Comparison of ENCODE assay signal across 23 cellular contexts in the genomic region with DNA sequence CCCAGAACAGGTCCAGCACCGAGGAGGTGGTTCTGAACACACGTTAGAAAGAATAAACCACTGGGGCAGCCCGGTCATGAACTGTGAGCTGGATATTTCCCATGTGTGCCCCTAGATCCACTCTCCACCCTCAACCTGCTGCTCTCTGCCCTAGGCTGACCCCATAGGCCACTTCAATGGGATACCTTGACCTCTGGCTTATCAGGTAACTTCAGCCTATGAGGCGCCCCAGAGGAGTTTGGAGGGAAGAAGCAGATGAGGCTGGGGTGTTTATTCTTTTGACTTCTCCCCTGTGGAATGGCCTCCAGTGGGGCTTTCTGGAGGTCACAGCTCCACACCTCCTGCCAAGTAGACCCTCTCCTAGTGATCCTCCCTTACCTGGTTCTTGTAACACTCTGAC. TPM values are rescaled to one million over a fixed set of nuclear protein-coding genes. Genes with fewer than 3 reads are reported as not detected.
DNase-seq lines count a peak whose midpoint lies in the region; ATAC-seq, FAIRE-seq and TF ChIP-seq lines count a peak whose summit lies in the region.
"Had no signal": no experiment of that assay in that cellular context is flagged by ENCODE, and none has a peak within 500 bp of the region (broad histone marks: within the 10 kb centered on the region; RNA-seq: fewer than 3 reads in every experiment).

No MANE protein-coding gene starts in this region.

- H3K4me1 ChIP-seq in HepG2 (ENCODE audit: insufficient read depth, low read length) (0 out of 2 replicates have a peak, but pooled peaks cover 6% of the 10 kb centered on the region), right lobe of liver (peaks cover 0 to 13% (median 3%) of the 10 kb centered on the region in 4 donors), KMS-11 (ENCODE audit: low read depth, poor library complexity, severe bottlenecking) (peaks cover 21% of the 10 kb centered on the region), K562 (replicated peaks in 1 of 2; ENCODE audit: control insufficient read depth in 2 of 2, insufficient read depth in 2 of 2, low read length in 2 of 2) (peaks cover 7 to 16% of the 10 kb centered on the region in 2 experiments; a peak in 4 of 5 replicates), thyroid gland (peaks cover 7 to 9% of the 10 kb centered on the region in 2 donors)
- H3K4me1 ChIP-seq: A549, Caco-2 had no signal

- H3K27me3 ChIP-seq in HepG2 (ENCODE audit: control insufficient read depth in 1 of 2, insufficient read depth in 2 of 2, low read length in 2 of 2) (no peaks in the 10 kb centered on the region; a peak in 1 of 5 replicates), right lobe of liver (no peaks in the 10 kb centered on the region), KMS-11 (ENCODE audit: insufficient read depth, low read depth) (peaks cover 62% of the 10 kb centered on the region), K562 (ENCODE audit: control insufficient read depth in 2 of 2, insufficient read depth in 2 of 2, low read length in 2 of 2) (no peaks in the 10 kb centered on the region), thyroid gland (no peaks in the 10 kb centered on the region)
- H3K27me3 ChIP-seq: BE2C had no signal

- H3K27ac ChIP-seq in HepG2 (ENCODE audit: extremely low read length, insufficient read depth, low read length) (no peak overlapping the region), right lobe of liver (no peak overlapping the region), KMS-11 (no peak overlapping the region), K562 (ENCODE audit: extremely low read depth, low read depth, low read length) (no peak overlapping the region), thyroid gland (peak overlapping the region; percentile 7 to 21 (median 17))
- H3K27ac ChIP-seq: 22Rv1, A549, C4-2B had no signal

- TF ChIP-seq RAD21 in HepG2 (CRISPR knock-in tag; IDR thresholded peaks at IDR 0.05) (no peak), K562 (CRISPR knock-in tag; conservative IDR thresholded peaks at IDR 0.05 in 1 of 2, IDR thresholded peaks at IDR 0.05 in 1 of 2) (no peak)

- ATAC-seq in HepG2 = no peak
- no peak for ATAC-seq in right lobe of liver
- peak; percentile 78 for ATAC-seq in K562
- ATAC-seq: A549; CD8-positive, alpha-beta T cell had no signal

- no peak overlapping the region for H3K9ac ChIP-seq in HepG2 (ENCODE audit: insufficient read depth, low read depth, low read length)
- no peak overlapping the region for H3K9ac ChIP-seq in KMS-11
- no peak overlapping the region; a peak in 1 of 4 replicates for H3K9ac ChIP-seq in K562 (ENCODE audit: insufficient read depth in 1 of 2, low read depth in 2 of 2, low read length in 2 of 2)

- TF ChIP-seq CTCF in HepG2 (CRISPR knock-in tag; IDR thresholded peaks at IDR 0.05) (no peak), right lobe of liver (IDR thresholded peaks at IDR 0.05) (no peak), KMS-11 (conservative IDR thresholded peaks at IDR 0.05; ENCODE audit: low read depth, low read length) (no peak), K562 (IDR thresholded peaks at IDR 0.05 in 2 of 3, conservative IDR thresholded peaks at IDR 0.05 in 1 of 3; ENCODE audit: insufficient read depth in 2 of 3, low read depth in 1 of 3, low read length in 3 of 3) (no peak), thyroid gland (IDR thresholded peaks at IDR 0.05) (no peak)

- H4K20me1 ChIP-seq in HepG2 (ENCODE audit: insufficient read depth, low read length) (no peaks in the 10 kb centered on the region), KMS-11 (ENCODE audit: insufficient read depth) (peaks cover 4% of the 10 kb centered on the region; the same call in 1 of the 2 replicates), K562 (replicated peaks; ENCODE audit: control insufficient read depth, insufficient read depth, low read length) (no peaks in the 10 kb centered on the region)

- no peak for FAIRE-seq in HepG2 (lab: Jason Lieb, UNC)
- no peak for FAIRE-seq in K562 (lab: Jason Lieb, UNC)
- FAIRE-seq: A549, H54 had no signal

- no peak for DNase-seq in HepG2 (ENCODE audit: low spot score)
- no peak for DNase-seq in right lobe of liver
- peak in 3 of 4 experiments; percentile 19 to 67 (median 34) for DNase-seq in K562 (ENCODE audit: extremely low read depth in 1 of 4, low spot score in 3 of 4)
- no peak for DNase-seq in thyroid gland
- DNase-seq in stimulated activated CD8-positive, alpha-beta memory T cell treated with anti-CD3 and anti-CD28 coated beads, Interleukin-4, amount 100 ng/mL, for 48 hours = no peak
- no peak for DNase-seq in NCI-H146 (lab: John Stamatoyannopoulos, UW)
- no peak for DNase-seq in DMS 273 (lab: John Stamatoyannopoulos, UW; ENCODE audit: unreplicated experiment)
- DNase-seq: ACHN; AML-193; BE2C; Caco-2; CD4-positive, CD25-positive, alpha-beta regulatory T cell; CD8-positive, alpha-beta T cell; DMS 273 treated with DMSO at 0.1 percent for 48 hours; GF-D8; GOT3; HFFc6 had no signal

- H3K9me1 ChIP-seq in K562 (ENCODE audit: control insufficient read depth, insufficient read depth, low read length) = no peaks in the 10 kb centered on the region

- in situ Hi-C loops in HepG2 (cut with HindIII; ENCODE audit: extremely low pct_ligation_motif_present, low pct_unique_long_range_greater_than_20kb) (no loop called here), K562 (cut with MboI) (loop anchor here (25.0 kb wide), 1 partner anchor 954 kb away; no protein-coding TSS in a partner anchor)

- intact Hi-C loops in HepG2 (cut with micrococcal nuclease; ENCODE audit: unreplicated experiment) = no loop called here
- intact Hi-C loops in right lobe of liver (cut with DNase I) = no loop called here
- intact Hi-C loops in K562 (cut with micrococcal nuclease) = no loop called here
- intact Hi-C loops in thyroid gland (cut with DNase I) = no loop called here

- TF ChIP-seq EP300 in HepG2 (IDR thresholded peaks at IDR 0.05; ENCODE audit: low read depth in 2 of 2, low read length in 2 of 2) (no peak), HepG2 (CRISPR knock-in tag; IDR thresholded peaks at IDR 0.05; ENCODE audit: borderline replicate concordance) (no peak), K562 (IDR thresholded peaks at IDR 0.05; ENCODE audit: low read length) (no peak)

- TF ChIP-seq POLR2A in HepG2 (IDR thresholded peaks at IDR 0.05; ENCODE audit: insufficient read depth in 1 of 2, low read depth in 2 of 2, low read length in 2 of 2) = no peak
- no peak for TF ChIP-seq POLR2A in right lobe of liver (IDR thresholded peaks at IDR 0.05)
- no peak for TF ChIP-seq POLR2A in K562 (conservative IDR thresholded peaks at IDR 0.05)
- no peak for TF ChIP-seq POLR2A in thyroid gland (IDR thresholded peaks at IDR 0.05)

- no TSS peak for BruUV-seq in HepG2 (replicated peaks; lab: Mats Ljungman, UMichigan)
- no TSS peak for BruUV-seq in K562 (replicated peaks; lab: Mats Ljungman, UMichigan)

- 3% methylated on average over 3 of the region's 4 CpGs for WGBS in HepG2 (ENCODE audit: low lambda C conversion rate)
- 80% methylated on average over 3 of the region's 4 CpGs for WGBS in right lobe of liver (ENCODE audit: insufficient coverage, low coverage, low lambda C conversion rate, missing lambda C conversion rate)
- 23% methylated on average over 4 of the region's 4 CpGs for WGBS in K562 (ENCODE audit: insufficient coverage, low coverage, missing lambda C conversion rate)
- 97% methylated on average over 3 to 4 of the region's 4 CpGs for WGBS in thyroid gland, 2 donors

- CTCF ChIA-PET in HepG2 (lab: Yijun Ruan, JAX; ENCODE audit: low intra/inter-chr PET ratio, low total read pairs) (no interaction called here), K562 (lab: Yijun Ruan, JAX; ENCODE audit: low intra/inter-chr PET ratio) (no interaction called here)

- H3K79me2 ChIP-seq in HepG2 (ENCODE audit: insufficient read depth, low read length) (no peaks in the 10 kb centered on the region), KMS-11 (ENCODE audit: insufficient read depth, low read depth) (no peaks in the 10 kb centered on the region), K562 (ENCODE audit: control insufficient read depth, insufficient read depth, low read length) (no peaks in the 10 kb centered on the region)

- H3K4me2 ChIP-seq in HepG2 (ENCODE audit: low read depth, low read length) (no peak overlapping the region), KMS-11 (peak overlapping the region; percentile 50; the same call in 1 of the 2 replicates), K562 (ENCODE audit: insufficient read depth, low read length) (peak overlapping the region; percentile 34; the same call in 1 of the 2 replicates)
- H3K4me2 ChIP-seq: A549 had no signal

- H3K9me3 ChIP-seq in HepG2 (ENCODE audit: low read length) (no peaks in the 10 kb centered on the region), right lobe of liver (no peaks in the 10 kb centered on the region), K562 (replicated peaks; ENCODE audit: control insufficient read depth, insufficient read depth, low read depth, low read length) (no peaks in the 10 kb centered on the region), thyroid gland (no peaks in the 10 kb centered on the region)
- H3K9me3 ChIP-seq: A549, BE2C, Caco-2, HAP-1 had no signal

- no peak overlapping the region for H2AFZ ChIP-seq in HepG2 (ENCODE audit: low read length)
- no peak overlapping the region for H2AFZ ChIP-seq in KMS-11 (ENCODE audit: low read depth)
- H2AFZ ChIP-seq in K562 (ENCODE audit: low read depth, low read length) = peak overlapping the region; percentile 66

- H3K36me3 ChIP-seq in HepG2 (replicated peaks in 1 of 2; ENCODE audit: control insufficient read depth in 1 of 2, insufficient read depth in 2 of 2, low read length in 2 of 2) = no peaks in the 10 kb centered on the region
- H3K36me3 ChIP-seq in right lobe of liver = no peaks in the 10 kb centered on the region
- H3K36me3 ChIP-seq in KMS-11 (ENCODE audit: insufficient read depth) = no peaks in the 10 kb centered on the region
- H3K36me3 ChIP-seq in K562 (ENCODE audit: control insufficient read depth, insufficient read depth, low read length) = no peaks in the 10 kb centered on the region
- H3K36me3 ChIP-seq in thyroid gland = no peaks in the 10 kb centered on the region
- H3K36me3 ChIP-seq: BE2C, HAP-1 had no signal

- POLR2A ChIA-PET in HepG2 (lab: Yijun Ruan, JAX) (no interaction called here), K562 (lab: Yijun Ruan, JAX) (interaction anchor here (0.7 kb wide), 1 partner anchor 157 kb away, joined by 3 read pairs; no protein-coding TSS in a partner anchor)

- H3K4me3 ChIP-seq in HepG2 (replicated peaks in 1 of 3; ENCODE audit: insufficient read depth in 1 of 3, low read depth in 2 of 3, low read length in 3 of 3) = no peak overlapping the region
- H3K4me3 ChIP-seq in right lobe of liver = no peak overlapping the region
- no peak overlapping the region for H3K4me3 ChIP-seq in KMS-11 (IDR thresholded peaks at IDR 0.05; ENCODE audit: insufficient read depth, low read depth, low read length)
- H3K4me3 ChIP-seq in K562 = no peak overlapping the region
- H3K4me3 ChIP-seq in thyroid gland (replicated peaks in 1 of 3) = no peak overlapping the region
- H3K4me3 ChIP-seq: A549, HAP-1 had no signal

RNA-seq across cellular contexts. Expression of gene SLC7A14, which starts 47.7 kb away (rescaled TPM):
- total RNA-seq in HepG2 (2016; rRNA removed; fragmentation: Illumina TruSeq; extraction: Trizol) (not detected in 2 replicates), right lobe of liver (under 1 TPM in 2 of 6 experiments, not detected in 4; 0.05 to 0.11 TPM), K562 (2014; rRNA removed) (not detected in 2 replicates), K562 (2014; rRNA removed; fragmentation: Illumina TruSeq; extraction: Trizol) (not detected in 2 replicates), K562 (2015; rRNA removed; fragmentation: Illumina TruSeq; extraction: Trizol) (not detected in 2 replicates), K562 (2021) (not detected in 2 replicates), thyroid gland (under 1 TPM in 3 of 4 donors, not detected in 1; 0.11 to 0.34 (median 0.13) TPM)
- total RNA-seq in HepG2 (2016; cell fraction: cytosol; rRNA removed; fragmentation: Illumina TruSeq; extraction: Trizol; ENCODE audit: low read depth) = not detected in 2 replicates
- not detected in 2 replicates for total RNA-seq in HepG2 (2016; cell fraction: insoluble cytoplasmic fraction; rRNA removed; fragmentation: Illumina TruSeq; extraction: Trizol)
- not detected in 2 replicates for total RNA-seq in HepG2 (2016; cell fraction: membrane; rRNA removed; fragmentation: Illumina TruSeq; extraction: Trizol)
- total RNA-seq in HepG2 (2016; cell fraction: nucleus; rRNA removed; fragmentation: Illumina TruSeq; extraction: Trizol) = not detected in 2 replicates
- polyA plus RNA-seq in HepG2 (2011; rRNA removed) (not detected in 2 replicates), K562 (2011; rRNA removed) (not detected in 2 replicates), K562 (2014; fragmentation: Illumina TruSeq; extraction: Trizol) (not detected in 2 replicates), K562 (2014; fragmentation: Nextera tagmentation; extraction: Ambion mirVana) (not detected), K562 (2014; rRNA removed) (not detected in 2 replicates)
- not detected in 2 replicates for polyA plus RNA-seq in HepG2 (2011; cell fraction: cytosol; rRNA removed)
- polyA plus RNA-seq in HepG2 (2011; cell fraction: nucleus; rRNA removed) = not detected in 2 replicates
- polyA plus RNA-seq in HepG2 (2012) = not detected in 2 replicates
- not detected in 2 replicates for polyA plus RNA-seq in HepG2 (2016; cell fraction: cytosol; fragmentation: Illumina TruSeq; extraction: Trizol; ENCODE audit: low read depth)
- not detected in 2 replicates for polyA plus RNA-seq in HepG2 (2016; cell fraction: insoluble cytoplasmic fraction; fragmentation: Illumina TruSeq; extraction: Trizol; ENCODE audit: low read depth)
- not detected in 2 replicates for polyA plus RNA-seq in HepG2 (2016; cell fraction: membrane; fragmentation: Illumina TruSeq; extraction: Trizol; ENCODE audit: low read depth)
- not detected in 2 replicates for polyA plus RNA-seq in HepG2 (2016; cell fraction: nucleus; fragmentation: Illumina TruSeq; extraction: Trizol; ENCODE audit: insufficient read depth, low read depth)
- polyA minus RNA-seq in HepG2 (2011; rRNA and poly(A)+ RNA removed; ENCODE audit: low replicate concordance) = 0.02 TPM in 1 of 2 replicates, not detected in the other
- not detected in 2 replicates for polyA minus RNA-seq in HepG2 (2011; cell fraction: cytosol; rRNA and poly(A)+ RNA removed)
- not detected in 2 replicates for polyA minus RNA-seq in HepG2 (2011; cell fraction: nucleus; rRNA and poly(A)+ RNA removed)
- not detected in 2 replicates for total RNA-seq in K562 (2011; cell fraction: chromatin; rRNA removed; ENCODE audit: low replicate concordance)
- not detected in 2 replicates for total RNA-seq in K562 (2011; cell fraction: nucleolus; rRNA removed)
- total RNA-seq in K562 (2011; cell fraction: nucleoplasm; rRNA removed) = not detected in 2 replicates
- polyA plus RNA-seq in K562 (2011; cell fraction: cytosol; rRNA removed) = not detected in 2 replicates
- not detected in 2 replicates for polyA plus RNA-seq in K562 (2011; cell fraction: nucleus; rRNA removed)
- polyA plus RNA-seq in K562 (2012) = not detected in 2 replicates
- polyA minus RNA-seq in K562 (2011; rRNA and poly(A)+ RNA removed) = under 0.01 TPM in 1 of 2 replicates, not detected in the other
- not detected in 2 replicates for polyA minus RNA-seq in K562 (2011; cell fraction: cytosol; rRNA and poly(A)+ RNA removed)
- polyA minus RNA-seq in K562 (2011; cell fraction: nucleus; rRNA and poly(A)+ RNA removed) = not detected in 2 replicates
- total RNA-seq: Caco-2; CD4-positive, CD25-positive, alpha-beta regulatory T cell; CD8-positive, alpha-beta T cell had no signal
- polyA plus RNA-seq: A549; CD4-positive, CD25-positive, alpha-beta regulatory T cell had no signal

Comparison
In these comparisons a context has a peak if more than half of its experiments do, and no peak if none do; other contexts are left out.
1. DNase-seq: peak in K562 (3 of 4); none in HepG2 (single experiment), right lobe of liver (0 of 3), thyroid gland (0 of 2), stimulated activated CD8-positive, alpha-beta memory T cell treated with anti-CD3 and anti-CD28 coated beads, Interleukin-4, amount 100 ng/mL, for 48 hours (single experiment), NCI-H146 (single experiment) and DMS 273 (single experiment).
2. H3K27ac ChIP-seq: peak in thyroid gland (3 of 3); none in HepG2 (single experiment), right lobe of liver (0 of 3), KMS-11 (single experiment) and K562 (single experiment).
3. Of the 241 proteins assayed by ChIP-seq in both HepG2 and K562: peak only in HepG2: none; only in K562: TCF7; in both: none; in neither: 239; mixed calls (peak in some experiments, not most) for 1.